3 cellular contexts compared by ENCODE assay signal in the genomic region with DNA sequence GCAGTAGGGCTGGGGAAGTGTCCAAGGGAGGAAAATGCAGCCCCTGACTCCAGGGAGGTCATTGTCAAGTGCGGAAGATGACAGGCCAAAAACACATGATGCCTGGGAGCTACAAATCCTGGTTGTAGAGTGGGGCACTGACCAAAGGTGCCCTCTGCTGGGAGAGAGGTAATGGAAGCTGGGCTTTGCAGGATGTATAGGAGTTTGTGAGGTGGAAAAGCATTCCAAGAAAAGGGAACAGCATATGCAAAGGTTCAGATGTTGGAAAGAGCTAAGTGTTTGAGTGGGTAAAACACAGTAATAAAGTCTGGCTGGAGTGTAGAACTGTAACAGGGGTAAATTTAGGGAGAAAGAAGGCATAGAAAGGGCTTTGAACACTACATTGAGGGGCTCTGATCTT.
TF ChIP-seq lines count a peak whose summit lies in the region.

No MANE protein-coding gene starts in this region.

TF ChIP-seq in SK-N-SH treated with all-trans-retinoic acid at 6 μM for 48 hours, 23 proteins besides CTCF, POLR2A, EP300 and RAD21:
- TF ChIP-seq ZFP3 (CRISPR knock-in tag; IDR thresholded peaks at IDR 0.05) (peak; percentile 96), ESRRG (CRISPR knock-in tag; IDR thresholded peaks at IDR 0.05) (no peak)

TF ChIP-seq in SK-N-SH, 30 proteins besides CTCF, POLR2A, EP300 and RAD21:
- TF ChIP-seq YY1 (IDR thresholded peaks at IDR 0.05; ENCODE audit: low read depth), result no peak
- TF ChIP-seq FOSL2 (IDR thresholded peaks at IDR 0.05; ENCODE audit: borderline replicate concordance, low read depth), result no peak
- TF ChIP-seq, protein P1, sequence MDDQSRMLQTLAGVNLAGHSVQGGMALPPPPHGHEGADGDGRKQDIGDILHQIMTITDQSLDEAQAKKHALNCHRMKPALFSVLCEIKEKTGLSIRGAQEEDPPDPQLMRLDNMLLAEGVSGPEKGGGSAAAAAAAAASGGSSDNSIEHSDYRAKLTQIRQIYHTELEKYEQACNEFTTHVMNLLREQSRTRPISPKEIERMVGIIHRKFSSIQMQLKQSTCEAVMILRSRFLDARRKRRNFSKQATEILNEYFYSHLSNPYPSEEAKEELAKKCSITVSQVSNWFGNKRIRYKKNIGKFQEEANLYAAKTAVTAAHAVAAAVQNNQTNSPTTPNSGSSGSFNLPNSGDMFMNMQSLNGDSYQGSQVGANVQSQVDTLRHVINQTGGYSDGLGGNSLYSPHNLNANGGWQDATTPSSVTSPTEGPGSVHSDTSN (IDR thresholded peaks at IDR 0.05), result no peak
- TF ChIP-seq GABPA (IDR thresholded peaks at IDR 0.05; ENCODE audit: low read depth), result no peak
- TF ChIP-seq RXRA (IDR thresholded peaks at IDR 0.05; ENCODE audit: borderline replicate concordance, low read depth), result no peak
- no peak for TF ChIP-seq TCF12 (IDR thresholded peaks at IDR 0.05)
- no peak for TF ChIP-seq RFX5 (IDR thresholded peaks at IDR 0.05; ENCODE audit: low read length)
- TF ChIP-seq JUND (IDR thresholded peaks at IDR 0.05), result no peak
- TF ChIP-seq, protein P2, sequence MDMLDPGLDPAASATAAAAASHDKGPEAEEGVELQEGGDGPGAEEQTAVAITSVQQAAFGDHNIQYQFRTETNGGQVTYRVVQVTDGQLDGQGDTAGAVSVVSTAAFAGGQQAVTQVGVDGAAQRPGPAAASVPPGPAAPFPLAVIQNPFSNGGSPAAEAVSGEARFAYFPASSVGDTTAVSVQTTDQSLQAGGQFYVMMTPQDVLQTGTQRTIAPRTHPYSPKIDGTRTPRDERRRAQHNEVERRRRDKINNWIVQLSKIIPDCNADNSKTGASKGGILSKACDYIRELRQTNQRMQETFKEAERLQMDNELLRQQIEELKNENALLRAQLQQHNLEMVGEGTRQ (IDR thresholded peaks at IDR 0.05; ENCODE audit: borderline replicate concordance, low read depth, low read length), result no peak
- no peak for TF ChIP-seq SIN3A (IDR thresholded peaks at IDR 0.05; ENCODE audit: borderline replicate concordance, low read depth, low read length)
- TF ChIP-seq, protein P3, sequence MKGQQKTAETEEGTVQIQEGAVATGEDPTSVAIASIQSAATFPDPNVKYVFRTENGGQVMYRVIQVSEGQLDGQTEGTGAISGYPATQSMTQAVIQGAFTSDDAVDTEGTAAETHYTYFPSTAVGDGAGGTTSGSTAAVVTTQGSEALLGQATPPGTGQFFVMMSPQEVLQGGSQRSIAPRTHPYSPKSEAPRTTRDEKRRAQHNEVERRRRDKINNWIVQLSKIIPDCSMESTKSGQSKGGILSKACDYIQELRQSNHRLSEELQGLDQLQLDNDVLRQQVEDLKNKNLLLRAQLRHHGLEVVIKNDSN (IDR thresholded peaks at IDR 0.05; ENCODE audit: borderline replicate concordance, low read depth), result no peak
- TF ChIP-seq MXI1 (IDR thresholded peaks at IDR 0.05; ENCODE audit: low read depth, low read length), result no peak
- no peak for TF ChIP-seq TAF1 (IDR thresholded peaks at IDR 0.05; ENCODE audit: borderline replicate concordance, low read depth, low read length)
- no peak for TF ChIP-seq ELF1 (IDR thresholded peaks at IDR 0.05)
- TF ChIP-seq, protein P4, sequence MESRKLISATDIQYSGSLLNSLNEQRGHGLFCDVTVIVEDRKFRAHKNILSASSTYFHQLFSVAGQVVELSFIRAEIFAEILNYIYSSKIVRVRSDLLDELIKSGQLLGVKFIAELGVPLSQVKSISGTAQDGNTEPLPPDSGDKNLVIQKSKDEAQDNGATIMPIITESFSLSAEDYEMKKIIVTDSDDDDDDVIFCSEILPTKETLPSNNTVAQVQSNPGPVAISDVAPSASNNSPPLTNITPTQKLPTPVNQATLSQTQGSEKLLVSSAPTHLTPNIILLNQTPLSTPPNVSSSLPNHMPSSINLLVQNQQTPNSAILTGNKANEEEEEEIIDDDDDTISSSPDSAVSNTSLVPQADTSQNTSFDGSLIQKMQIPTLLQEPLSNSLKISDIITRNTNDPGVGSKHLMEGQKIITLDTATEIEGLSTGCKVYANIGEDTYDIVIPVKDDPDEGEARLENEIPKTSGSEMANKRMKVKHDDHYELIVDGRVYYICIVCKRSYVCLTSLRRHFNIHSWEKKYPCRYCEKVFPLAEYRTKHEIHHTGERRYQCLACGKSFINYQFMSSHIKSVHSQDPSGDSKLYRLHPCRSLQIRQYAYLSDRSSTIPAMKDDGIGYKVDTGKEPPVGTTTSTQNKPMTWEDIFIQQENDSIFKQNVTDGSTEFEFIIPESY (IDR thresholded peaks at IDR 0.05; ENCODE audit: borderline replicate concordance, low read depth), result no peak
- no peak for TF ChIP-seq NFIC (IDR thresholded peaks at IDR 0.05; ENCODE audit: borderline replicate concordance)
- no peak for TF ChIP-seq RCOR1 (IDR thresholded peaks at IDR 0.05; ENCODE audit: low read length)
- TF ChIP-seq, protein P5, sequence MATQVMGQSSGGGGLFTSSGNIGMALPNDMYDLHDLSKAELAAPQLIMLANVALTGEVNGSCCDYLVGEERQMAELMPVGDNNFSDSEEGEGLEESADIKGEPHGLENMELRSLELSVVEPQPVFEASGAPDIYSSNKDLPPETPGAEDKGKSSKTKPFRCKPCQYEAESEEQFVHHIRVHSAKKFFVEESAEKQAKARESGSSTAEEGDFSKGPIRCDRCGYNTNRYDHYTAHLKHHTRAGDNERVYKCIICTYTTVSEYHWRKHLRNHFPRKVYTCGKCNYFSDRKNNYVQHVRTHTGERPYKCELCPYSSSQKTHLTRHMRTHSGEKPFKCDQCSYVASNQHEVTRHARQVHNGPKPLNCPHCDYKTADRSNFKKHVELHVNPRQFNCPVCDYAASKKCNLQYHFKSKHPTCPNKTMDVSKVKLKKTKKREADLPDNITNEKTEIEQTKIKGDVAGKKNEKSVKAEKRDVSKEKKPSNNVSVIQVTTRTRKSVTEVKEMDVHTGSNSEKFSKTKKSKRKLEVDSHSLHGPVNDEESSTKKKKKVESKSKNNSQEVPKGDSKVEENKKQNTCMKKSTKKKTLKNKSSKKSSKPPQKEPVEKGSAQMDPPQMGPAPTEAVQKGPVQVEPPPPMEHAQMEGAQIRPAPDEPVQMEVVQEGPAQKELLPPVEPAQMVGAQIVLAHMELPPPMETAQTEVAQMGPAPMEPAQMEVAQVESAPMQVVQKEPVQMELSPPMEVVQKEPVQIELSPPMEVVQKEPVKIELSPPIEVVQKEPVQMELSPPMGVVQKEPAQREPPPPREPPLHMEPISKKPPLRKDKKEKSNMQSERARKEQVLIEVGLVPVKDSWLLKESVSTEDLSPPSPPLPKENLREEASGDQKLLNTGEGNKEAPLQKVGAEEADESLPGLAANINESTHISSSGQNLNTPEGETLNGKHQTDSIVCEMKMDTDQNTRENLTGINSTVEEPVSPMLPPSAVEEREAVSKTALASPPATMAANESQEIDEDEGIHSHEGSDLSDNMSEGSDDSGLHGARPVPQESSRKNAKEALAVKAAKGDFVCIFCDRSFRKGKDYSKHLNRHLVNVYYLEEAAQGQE (IDR thresholded peaks at IDR 0.05; ENCODE audit: low read depth, low read length), result no peak

TF ChIP-seq in HCT116, 20 proteins besides CTCF, POLR2A, EP300 and RAD21:
- no peak for TF ChIP-seq FOSL1 (IDR thresholded peaks at IDR 0.05; ENCODE audit: low read depth)
- TF ChIP-seq CEBPB (IDR thresholded peaks at IDR 0.05; ENCODE audit: low read depth), result no peak
- no peak for TF ChIP-seq SRF (IDR thresholded peaks at IDR 0.05; ENCODE audit: low read depth)
- no peak for TF ChIP-seq EZH2 (IDR thresholded peaks at IDR 0.05)
- no peak for TF ChIP-seq ELF1 (IDR thresholded peaks at IDR 0.05; ENCODE audit: borderline replicate concordance, low read depth)
- TF ChIP-seq EGR1 (IDR thresholded peaks at IDR 0.05; ENCODE audit: low read depth), result no peak
- no peak for TF ChIP-seq POLR2AphosphoS5 (IDR thresholded peaks at IDR 0.05; ENCODE audit: low read depth, low read length)
- TF ChIP-seq, protein P6, sequence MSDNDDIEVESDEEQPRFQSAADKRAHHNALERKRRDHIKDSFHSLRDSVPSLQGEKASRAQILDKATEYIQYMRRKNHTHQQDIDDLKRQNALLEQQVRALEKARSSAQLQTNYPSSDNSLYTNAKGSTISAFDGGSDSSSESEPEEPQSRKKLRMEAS (IDR thresholded peaks at IDR 0.05), result no peak
- TF ChIP-seq YY1 (IDR thresholded peaks at IDR 0.05; ENCODE audit: extremely low read depth, insufficient replicate concordance, low read depth, low read length), result no peak
- no peak for TF ChIP-seq TCF7L2 (IDR thresholded peaks at IDR 0.05; ENCODE audit: borderline replicate concordance, extremely low read depth, insufficient read depth, insufficient read length)
- TF ChIP-seq, protein P4 (IDR thresholded peaks at IDR 0.05; ENCODE audit: extremely low read depth, insufficient replicate concordance, low read length), result no peak
- no peak for TF ChIP-seq JUND (IDR thresholded peaks at IDR 0.05)
